ENCODE assay signal across 8 cellular contexts in genomic region chr2:219228745-219229374, GRCh38. TPM values are rescaled to one million over a fixed set of nuclear protein-coding genes. Genes with fewer than 3 reads are reported as not detected.
DNase-seq lines count a peak whose midpoint lies in the region; ATAC-seq, FAIRE-seq and TF ChIP-seq lines count a peak whose summit lies in the region.

No MANE protein-coding gene starts in this region.

- H3K36me3 Mint-ChIP-seq in H9 (ENCODE audit: insufficient read depth in 1 of 3, low read depth in 3 of 3) (peaks cover 22 to 54% (median 48%) of the 10 kb centered on the region in 3 experiments), natural killer cell (peaks cover 14% of the 10 kb centered on the region)

- TF ChIP-seq CTCF in H9 (conservative IDR thresholded peaks at IDR 0.05) (no peak), natural killer cell (IDR thresholded peaks at IDR 0.05) (no peak)

- H4K91ac ChIP-seq in H9 (ENCODE audit: insufficient read length, low read depth, low read length): no peak overlapping the region

- no peak overlapping the region for H3K18ac ChIP-seq in H9 (ENCODE audit: insufficient read length, low read depth, low read length)

- intact Hi-C loops in natural killer cell (cut with micrococcal nuclease): loop anchor here (1.0 to 2.0 kb wide), 6 partner anchors 10 to 66 kb away; partner anchors contain the start of genes DNAJB2, GLB1L, STK16 and TUBA4A

- no peak overlapping the region for H2BK15ac ChIP-seq in H9 (ENCODE audit: low read depth, low read length)

- no peak overlapping the region for H2BK120ac ChIP-seq in H9 (ENCODE audit: low read depth, low read length, poor library complexity, severe bottlenecking)

- FAIRE-seq in GM12892 (lab: Jason Lieb, UNC): no peak

- H2BK5ac ChIP-seq in H9 (ENCODE audit: insufficient read length, low read length): no peak overlapping the region

- H2AFZ ChIP-seq in H9 (ENCODE audit: low read length): no peak overlapping the region

- peak; percentile 71 for DNase-seq in GM12892 (ENCODE audit: insufficient read length)
- no peak for DNase-seq in H9
- DNase-seq in NCI-H69 (lab: John Stamatoyannopoulos, UW): peak; percentile 25
- DNase-seq in natural killer cell: no peak
- DNase-seq in HK-2 (ENCODE audit: unreplicated experiment): no peak
- no peak for DNase-seq in central memory CD4-positive, alpha-beta T cell
- DNase-seq in SKM-1 (lab: John Stamatoyannopoulos, UW; ENCODE audit: unreplicated experiment): no peak

- H4K20me1 ChIP-seq in H9 (ENCODE audit: control insufficient read depth, insufficient read depth, insufficient read length): no peaks in the 10 kb centered on the region

- H3K27ac Mint-ChIP-seq in H9: peak overlapping the region in 1 of 3 experiments; percentile 40; a peak in 1 of 7 replicates
- H3K27ac Mint-ChIP-seq in natural killer cell: peak overlapping the region; percentile 99

- peak overlapping the region; percentile 74 for H3K9ac ChIP-seq in H9 (ENCODE audit: extremely low read depth, insufficient read length, low read length)
- H3K9ac ChIP-seq in endocrine pancreas (ENCODE audit: control insufficient read depth, insufficient read depth, low read length): peak overlapping the region; percentile 86

- peaks cover 12% of the 10 kb centered on the region for H3K36me3 ChIP-seq in endocrine pancreas (ENCODE audit: control insufficient read depth, insufficient read depth, low read length)

- H3K23ac ChIP-seq in H9 (ENCODE audit: insufficient read length, low read depth, low read length): no peak overlapping the region

- H2BK12ac ChIP-seq in H9 (ENCODE audit: insufficient read length, low read depth, low read length): no peak overlapping the region

- no peak overlapping the region for H4K8ac ChIP-seq in H9 (replicated peaks; ENCODE audit: insufficient read length, low read depth, low read length)

- no peaks in the 10 kb centered on the region for H3K9me3 ChIP-seq in H9 (ENCODE audit: control insufficient read depth, low read depth, low read length)
- no peaks in the 10 kb centered on the region for H3K9me3 ChIP-seq in endocrine pancreas (ENCODE audit: control insufficient read depth, low read length)

- H3K23me2 ChIP-seq in H9 (ENCODE audit: insufficient read length, low read depth, low read length, poor library complexity, severe bottlenecking): no peaks in the 10 kb centered on the region

- ATAC-seq in natural killer cell: peak; percentile 36 to 54 (median 46)

- H3K9me3 Mint-ChIP-seq in H9 (no peaks in the 10 kb centered on the region; a peak in 1 of 5 replicates), natural killer cell (no peaks in the 10 kb centered on the region)

- peak overlapping the region; percentile 40 for H3K4me3 ChIP-seq in endocrine pancreas (ENCODE audit: control insufficient read depth, insufficient read depth, low read length)

- H3K4me3 Mint-ChIP-seq in H9 (peak overlapping the region; percentile 81 to 99), natural killer cell (peak overlapping the region; percentile 100)

- no peak overlapping the region for H3K56ac ChIP-seq in H9 (ENCODE audit: insufficient read length, low read depth, low read length)

- H3K14ac ChIP-seq in H9 (ENCODE audit: insufficient read depth, low read length): no peak overlapping the region; the same call in 1 of the 2 replicates

- no peak overlapping the region for H3K27ac ChIP-seq in H9 (ENCODE audit: insufficient read length, low read depth, low read length)

- H3K4me1 Mint-ChIP-seq in H9: peaks cover 11% of the 10 kb centered on the region in 2 experiments
- H3K4me1 Mint-ChIP-seq in natural killer cell: peaks cover 31 to 54% of the 10 kb centered on the region in 2 donors

- no peaks in the 10 kb centered on the region for H3K27me3 Mint-ChIP-seq in H9 (ENCODE audit: low read depth)
- H3K27me3 Mint-ChIP-seq in natural killer cell (ENCODE audit: low read depth in 2 of 2): no peaks in the 10 kb centered on the region

- H3K4me1 ChIP-seq in H9 (ENCODE audit: insufficient read depth, low read length) (no peaks in the 10 kb centered on the region), endocrine pancreas (ENCODE audit: control insufficient read depth, insufficient read depth, low read length) (no peaks in the 10 kb centered on the region)

- H3K79me2 ChIP-seq in H9 (ENCODE audit: insufficient read depth, low read length): 0 out of 2 replicates have a peak, but pooled peaks cover 2% of the 10 kb centered on the region

- no peak overlapping the region for H3T11ph ChIP-seq in H9 (ENCODE audit: low read length)

- H3K27me3 ChIP-seq in H9 (ENCODE audit: insufficient read depth, low read length) (no peaks in the 10 kb centered on the region), endocrine pancreas (ENCODE audit: control insufficient read depth, insufficient read depth, low read length) (no peaks in the 10 kb centered on the region)

- no peak for TF ChIP-seq POLR2A in GM12892 (IDR thresholded peaks at IDR 0.05; ENCODE audit: low read depth, low read length)

- no CpG with 5 or more reads among the region's 33 CpGs for WGBS in H9 (ENCODE audit: extremely low coverage, insufficient read length, low lambda C conversion rate)

- no peak overlapping the region for H2AK5ac ChIP-seq in H9 (ENCODE audit: insufficient read length, low read length)

- H3K4ac ChIP-seq in H9 (ENCODE audit: low read depth, low read length): no peak overlapping the region

- H4K5ac ChIP-seq in H9 (ENCODE audit: insufficient read length, low read depth, low read length): no peak overlapping the region

- peak overlapping the region; percentile 65 for H3K4me2 ChIP-seq in H9 (ENCODE audit: insufficient read depth, insufficient read length, low read length)

- H2BK20ac ChIP-seq in H9 (ENCODE audit: low read depth, low read length, poor library complexity, severe bottlenecking): no peak overlapping the region

- H3K79me1 ChIP-seq in H9 (ENCODE audit: insufficient read depth, low read depth, low read length, poor library complexity, severe bottlenecking): no peaks in the 10 kb centered on the region

RNA-seq across cellular contexts. Expression of gene ATG9A, which starts 0.6 kb away (rescaled TPM):
- 14.9 TPM for polyA plus RNA-seq in GM12892 (2012; ENCODE audit: missing spikeins)
- total RNA-seq in H9 (2021): 46.4 and 52.2 TPM in 2 replicates
- total RNA-seq in natural killer cell: 100 to 1,000 TPM in 2 of 3 donors, 10 to 100 TPM in 1; 98.1 to 110 (median 108) TPM

RNA-seq across cellular contexts. Expression of gene ANKZF1, which starts 0.7 kb away (rescaled TPM):
- 95.3 TPM for polyA plus RNA-seq in GM12892 (2012; ENCODE audit: missing spikeins)
- total RNA-seq in H9 (2021): 45.9 and 55.4 TPM in 2 replicates
- total RNA-seq in natural killer cell: 100 to 1,000 TPM; 100 to 148 (median 117) TPM

RNA-seq across cellular contexts. Expression of gene ABCB6, which starts 10.1 kb away (rescaled TPM):
- 26.8 TPM for polyA plus RNA-seq in GM12892 (2012; ENCODE audit: missing spikeins)
- total RNA-seq in H9 (2021) (44.6 and 46.4 TPM in 2 replicates), natural killer cell (1 to 10 TPM in 2 of 3 donors, under 1 TPM in 1; 0.93 to 3.4 (median 1.9) TPM)

RNA-seq across cellular contexts. Expression of gene GLB1L, which starts 16.4 kb away (rescaled TPM):
- polyA plus RNA-seq in GM12892 (2012; ENCODE audit: missing spikeins): 2.0 TPM
- 5.8 and 6.5 TPM in 2 replicates for total RNA-seq in H9 (2021)
- 1 to 10 TPM; 4.3 to 7.7 (median 4.5) TPM for total RNA-seq in natural killer cell

RNA-seq across cellular contexts. Expression of gene STK16, which starts 16.4 kb away (rescaled TPM):
- 35.8 TPM for polyA plus RNA-seq in GM12892 (2012; ENCODE audit: missing spikeins)
- 21.6 and 22.4 TPM in 2 replicates for total RNA-seq in H9 (2021)
- total RNA-seq in natural killer cell: 10 to 100 TPM; 28.7 to 32.5 (median 32.4) TPM

Comparison
In these comparisons a context has a peak if more than half of its experiments do, and no peak if none do; other contexts are left out.
1. DNase-seq: peak in GM12892 (single experiment) and NCI-H69 (single experiment); none in H9 (single experiment), natural killer cell (single experiment), HK-2 (single experiment), central memory CD4-positive, alpha-beta T cell (single experiment) and SKM-1 (single experiment).
2. RNA of gene ABCB6, which starts 10.1 kb away (total RNA-seq): 44.6 to 46.4 TPM in H9; 0.93 to 3.4 TPM in natural killer cell; every median in the first group is over 10 times any median in the second.